9 cellular contexts compared by ENCODE assay signal in genomic region chr3:55000546-55000945, GRCh38.
DNase-seq lines count a peak whose midpoint lies in the region; ATAC-seq, FAIRE-seq and TF ChIP-seq lines count a peak whose summit lies in the region.
"Had no signal": no experiment of that assay in that cellular context is flagged by ENCODE, and none has a peak within 500 bp of the region (broad histone marks: within the 10 kb centered on the region; RNA-seq: fewer than 3 reads in every experiment).

No MANE protein-coding gene starts in this region.

- H3K27me3 ChIP-seq in lung (ENCODE audit: control insufficient read depth, insufficient read depth) (no peaks in the 10 kb centered on the region), prostate gland (replicated peaks; ENCODE audit: insufficient read depth) (no peaks in the 10 kb centered on the region)

- no peak for TF ChIP-seq POLR2A in prostate gland (IDR thresholded peaks at IDR 0.05)

- TF ChIP-seq CTCF in D721Med (IDR thresholded peaks at IDR 0.05; ENCODE audit: insufficient read depth, missing control alignments) (no peak), astrocyte of the spinal cord (IDR thresholded peaks at IDR 0.05; ENCODE audit: low read depth, low read length) (no peak), lung (IDR thresholded peaks at IDR 0.05; ENCODE audit: control extremely low read depth, extremely low read depth) (no peak), prostate gland (IDR thresholded peaks at IDR 0.05) (no peak), GM13977 (IDR thresholded peaks at IDR 0.05; ENCODE audit: extremely low read depth, insufficient read depth, missing control alignments) (no peak)

- H3K9me3 ChIP-seq in lung (ENCODE audit: control insufficient read depth in 2 of 2, insufficient read depth in 1 of 2, low read length in 1 of 2), result peaks cover 0 to 1% of the 10 kb centered on the region in 2 donors
- no peaks in the 10 kb centered on the region for H3K9me3 ChIP-seq in prostate gland

- H3K27ac ChIP-seq in lung (ENCODE audit: low read depth in 1 of 2, low read length in 1 of 2) (no peak overlapping the region), prostate gland (no peak overlapping the region)

- no peaks in the 10 kb centered on the region for H3K36me3 ChIP-seq in lung (ENCODE audit: control insufficient read depth in 2 of 2, insufficient read depth in 2 of 2, low read length in 2 of 2)
- H3K36me3 ChIP-seq in prostate gland, result no peaks in the 10 kb centered on the region

- H3K4me1 ChIP-seq in lung (ENCODE audit: control insufficient read depth in 2 of 2, insufficient read depth in 2 of 2, low read length in 2 of 2) (no peaks in the 10 kb centered on the region), prostate gland (replicated peaks) (no peaks in the 10 kb centered on the region)

- H3K4me3 ChIP-seq in astrocyte of the spinal cord (ENCODE audit: low read depth, low read length) (no peak overlapping the region), lung (no peak overlapping the region), prostate gland (no peak overlapping the region)

- ATAC-seq in lung (ENCODE audit: insufficient read depth, low FRiP score), result peak; percentile 59
- ATAC-seq in GM18867 (IDR thresholded peaks at IDR 0.05; ENCODE audit: unreplicated experiment), result no peak
- ATAC-seq: activated T-cell treated with anti-CD3 and anti-CD28 coated beads, Interleukin-2, amount 50 U/mL, for 72 hours had no signal

- intact Hi-C loops in prostate gland (cut with DNase I), result no loop called here

- FAIRE-seq in D721Med (lab: Jason Lieb, UNC), result no peak

- in situ Hi-C loops in astrocyte of the spinal cord (cut with HindIII; ENCODE audit: low sequenced_read_pairs) (no loop called here), GM13977 (cut with MboI; ENCODE audit: low pct_unique_long_range_greater_than_20kb, low sequenced_read_pairs, unreplicated experiment) (no loop called here)

- DNase-seq in D721Med (ENCODE audit: insufficient read length, low spot score) (peak; percentile 25), NCI-H2029 treated with DMSO at 0.1 percent for 48 hours (lab: John Stamatoyannopoulos, UW) (peak; percentile 9), astrocyte of the spinal cord (ENCODE audit: low read depth, low spot score) (peak; percentile 94), lung (ENCODE audit: low spot score) (no peak), NCI-H2107 treated with DMSO at 0.1 percent for 48 hours (lab: John Stamatoyannopoulos, UW; ENCODE audit: unreplicated experiment) (no peak), prostate gland (ENCODE audit: low spot score) (no peak), GM13977 (ENCODE audit: low spot score) (no peak)
- DNase-seq: activated T-cell treated with anti-CD3 and anti-CD28 coated beads, Interleukin-2, amount 50 U/mL, for 72 hours had no signal

Comparison
In these comparisons a context has a peak if more than half of its experiments do, and no peak if none do; other contexts are left out.
1. DNase-seq: peak in D721Med (single experiment), NCI-H2029 treated with DMSO at 0.1 percent for 48 hours (single experiment) and astrocyte of the spinal cord (single experiment); none in lung (single experiment), NCI-H2107 treated with DMSO at 0.1 percent for 48 hours (single experiment), prostate gland (single experiment) and GM13977 (single experiment).